In the genomic region with DNA sequence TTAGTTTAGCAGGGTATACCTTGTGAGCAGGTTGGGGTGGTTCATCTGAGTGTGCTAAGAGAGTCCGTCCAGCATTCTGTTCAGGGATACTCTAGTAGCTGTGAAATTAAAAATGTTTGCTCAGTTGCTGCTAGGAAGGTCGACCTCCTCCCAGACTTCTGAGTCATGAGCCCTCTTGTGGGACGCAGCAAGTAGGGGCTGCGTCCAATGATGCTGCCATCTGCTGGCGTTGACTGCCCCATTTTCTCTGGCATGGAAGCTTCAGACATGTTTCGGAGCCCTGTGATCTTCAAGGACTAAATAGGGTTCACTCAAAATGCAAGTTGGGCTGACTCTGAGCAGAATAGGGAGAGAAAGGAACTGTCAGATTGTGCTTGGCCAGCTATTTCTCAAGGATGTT, we compare ENCODE assay signal across 8 cellular contexts.
DNase-seq lines count a peak whose midpoint lies in the region; FAIRE-seq and TF ChIP-seq lines count a peak whose summit lies in the region.

No MANE protein-coding gene starts in this region.

- H3K27me3 ChIP-seq in keratinocyte (ENCODE audit: control insufficient read depth, extremely low read depth, insufficient read depth, low read length), result no peaks in the 10 kb centered on the region

- peak; percentile 39 for TF ChIP-seq CTCF in GM13977 (IDR thresholded peaks at IDR 0.05; ENCODE audit: extremely low read depth, insufficient read depth, missing control alignments)
- peak; percentile 39 to 66 (median 42) for TF ChIP-seq CTCF in keratinocyte (optimal IDR thresholded peaks at IDR 0.05 in 1 of 3, IDR thresholded peaks at IDR 0.05 in 1 of 3, conservative IDR thresholded peaks at IDR 0.05 in 1 of 3; ENCODE audit: extremely low read depth in 1 of 3, insufficient read depth in 2 of 3, low read length in 3 of 3)

- H3K4me1 ChIP-seq in keratinocyte (ENCODE audit: control insufficient read depth, extremely low read depth, insufficient read depth, low read length), result no peaks in the 10 kb centered on the region

- DNase-seq in AG08396 (ENCODE audit: low spot score) (peak; percentile 73), GM13977 (ENCODE audit: low spot score) (no peak), NCI-H69 (lab: John Stamatoyannopoulos, UW) (peak; percentile 39), amniotic stem cell (lab: John Stamatoyannopoulos, UW) (peak; percentile 75), keratinocyte (ENCODE audit: low read depth, low spot score) (no peak), NCI-H2029 (lab: John Stamatoyannopoulos, UW) (no peak), SIG-M5 treated with dmso at 0.1 percent for 504 hours (lab: John Stamatoyannopoulos, UW; ENCODE audit: unreplicated experiment) (no peak)
- peak; percentile 13 for DNase-seq in stimulated activated CD8-positive, alpha-beta memory T cell treated with anti-CD3 and anti-CD28 coated beads, Interleukin-12 subunit alpha, Interleukin-12 subunit beta, amount 100 ng/mL, for 4 hours (ENCODE audit: low read depth)

- H3K9me3 ChIP-seq in keratinocyte (ENCODE audit: control insufficient read depth, low read depth, low read length), result no peaks in the 10 kb centered on the region

- no peaks in the 10 kb centered on the region for H3K36me3 ChIP-seq in keratinocyte (ENCODE audit: control insufficient read depth in 2 of 2, extremely low read depth in 1 of 2, insufficient read depth in 2 of 2, low read length in 2 of 2)

- no peak overlapping the region for H3K4me3 ChIP-seq in keratinocyte (ENCODE audit: control insufficient read depth in 2 of 3, extremely low read depth in 1 of 3, insufficient read depth in 2 of 3, low read depth in 1 of 3, low read length in 3 of 3)

- H3K4me2 ChIP-seq in keratinocyte (ENCODE audit: control insufficient read depth, extremely low read depth, insufficient read depth, low read depth, low read length), result no peak overlapping the region

- H3K79me2 ChIP-seq in keratinocyte (ENCODE audit: control insufficient read depth, insufficient read depth, low read length), result no peaks in the 10 kb centered on the region

- dilution Hi-C loops in keratinocyte (cut with MboI; ENCODE audit: extremely low pct_ligation_motif_present, low sequenced_read_pairs), result no loop called here

- no peak overlapping the region for H2AFZ ChIP-seq in keratinocyte (ENCODE audit: control insufficient read depth, low read length)

- H3K27ac ChIP-seq in keratinocyte (ENCODE audit: control insufficient read depth, insufficient read depth, low read length), result no peak overlapping the region

- no peaks in the 10 kb centered on the region for H3K9me1 ChIP-seq in keratinocyte (ENCODE audit: control insufficient read depth, extremely low read depth, insufficient read depth, low read length)

- in situ Hi-C loops in GM13977 (cut with MboI; ENCODE audit: low pct_unique_long_range_greater_than_20kb, low sequenced_read_pairs, unreplicated experiment), result no loop called here

- H4K20me1 ChIP-seq in keratinocyte (ENCODE audit: control insufficient read depth, extremely low read depth, insufficient read depth, low read length), result no peaks in the 10 kb centered on the region

- no peak overlapping the region for H3K9ac ChIP-seq in keratinocyte (ENCODE audit: control insufficient read depth, extremely low read depth, insufficient read depth, low read length)

- no peak for FAIRE-seq in keratinocyte (lab: Jason Lieb, UNC)

Comparison
In these comparisons a context has a peak if more than half of its experiments do, and no peak if none do; other contexts are left out.
1. DNase-seq: peak in AG08396 (single experiment), NCI-H69 (single experiment), amniotic stem cell (single experiment) and stimulated activated CD8-positive, alpha-beta memory T cell treated with anti-CD3 and anti-CD28 coated beads, Interleukin-12 subunit alpha, Interleukin-12 subunit beta, amount 100 ng/mL, for 4 hours (single experiment); none in GM13977 (single experiment), keratinocyte (single experiment), NCI-H2029 (single experiment) and SIG-M5 treated with dmso at 0.1 percent for 504 hours (single experiment).